Comparison of ENCODE assay signal across 8 cellular contexts in the genomic region with DNA sequence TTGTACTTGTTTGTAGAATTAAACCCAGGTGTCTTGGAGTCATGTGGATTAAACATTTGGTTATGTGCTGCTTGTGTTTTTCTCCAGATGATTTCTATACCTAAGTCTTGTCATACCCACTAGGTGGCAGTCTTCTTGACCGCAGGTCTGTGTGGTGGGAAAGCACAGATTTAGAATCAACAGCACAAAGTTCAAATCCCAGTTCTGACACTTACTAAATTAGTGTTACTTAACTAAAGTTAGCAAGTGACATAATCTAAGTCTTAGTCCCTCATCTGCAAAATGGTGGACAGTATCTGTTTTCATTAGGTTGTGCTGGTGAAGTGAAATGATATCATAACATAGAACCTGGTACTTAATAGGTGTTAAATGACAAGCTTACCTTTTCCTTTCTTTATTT.
DNase-seq lines count a peak whose midpoint lies in the region; ATAC-seq, FAIRE-seq and TF ChIP-seq lines count a peak whose summit lies in the region.

No MANE protein-coding gene starts in this region.

- no peak overlapping the region for H3K4me3 Mint-ChIP-seq in CD8-positive, alpha-beta T cell

- H4K20me1 ChIP-seq in fibroblast of lung (ENCODE audit: control insufficient read depth, extremely low read depth, insufficient read depth, low read length), result no peaks in the 10 kb centered on the region

- H3K27me3 ChIP-seq in CD8-positive, alpha-beta T cell (ENCODE audit: insufficient read depth, low read length), result no peaks in the 10 kb centered on the region
- H3K27me3 ChIP-seq in fibroblast of lung (ENCODE audit: control insufficient read depth, insufficient read depth, low read length), result no peaks in the 10 kb centered on the region

- H3K4me1 Mint-ChIP-seq in CD8-positive, alpha-beta T cell (ENCODE audit: low read depth), result no peaks in the 10 kb centered on the region

- intact Hi-C loops in CD8-positive, alpha-beta T cell (cut with DNase I, micrococcal nuclease), result loop anchor here (1.0 to 10.0 kb wide), 7 partner anchors 146 to 636 kb away; no protein-coding TSS in a partner anchor

- peak; percentile 88 for FAIRE-seq in GM18507 (lab: Jason Lieb, UNC)

- no peak overlapping the region for H3K9ac ChIP-seq in fibroblast of lung (ENCODE audit: insufficient read depth, low read length)

- H3K4me3 ChIP-seq in CD8-positive, alpha-beta T cell (ENCODE audit: low read depth, low read length), result no peak overlapping the region
- no peak overlapping the region for H3K4me3 ChIP-seq in fibroblast of lung (replicated peaks in 1 of 4; ENCODE audit: control extremely low read depth in 1 of 4, insufficient read depth in 1 of 4, low read depth in 3 of 4, low read length in 4 of 4)
- no peak overlapping the region for H3K4me3 ChIP-seq in retinal pigment epithelial cell (ENCODE audit: low read length)

- POLR2A ChIA-PET in CD8-positive, alpha-beta T cell (lab: Charles Lee), result interaction anchor here (1.2 kb wide), 1 partner anchor 24 kb away, joined by 8 read pairs; no protein-coding TSS in a partner anchor

- H3K9me3 ChIP-seq in CD8-positive, alpha-beta T cell (ENCODE audit: low read length), result no peaks in the 10 kb centered on the region
- H3K9me3 ChIP-seq in fibroblast of lung (ENCODE audit: control insufficient read depth, insufficient read depth, low read depth, low read length), result no peaks in the 10 kb centered on the region

- no peak overlapping the region for H3K4me2 ChIP-seq in fibroblast of lung (ENCODE audit: extremely low read depth, insufficient read depth, low read length)

- H3K27me3 Mint-ChIP-seq in CD8-positive, alpha-beta T cell (ENCODE audit: low read depth), result no peaks in the 10 kb centered on the region

- no peaks in the 10 kb centered on the region for H3K36me3 ChIP-seq in CD8-positive, alpha-beta T cell (ENCODE audit: insufficient read depth, low read length)
- no peaks in the 10 kb centered on the region for H3K36me3 ChIP-seq in fibroblast of lung (ENCODE audit: control insufficient read depth, insufficient read depth, low read length)

- no peaks in the 10 kb centered on the region for H3K4me1 ChIP-seq in CD8-positive, alpha-beta T cell (ENCODE audit: insufficient read depth, low read length)
- H3K4me1 ChIP-seq in fibroblast of lung (ENCODE audit: control insufficient read depth, extremely low read depth, insufficient read depth, low read length), result peaks cover 19% of the 10 kb centered on the region

- TF ChIP-seq CTCF in CD8-positive, alpha-beta T cell (IDR thresholded peaks at IDR 0.05), result peak; percentile 57
- TF ChIP-seq CTCF in fibroblast of lung (conservative IDR thresholded peaks at IDR 0.05 in 1 of 2, IDR thresholded peaks at IDR 0.05 in 1 of 2; ENCODE audit: low read depth in 1 of 2, low read length in 2 of 2) (peak; percentile 45 to 64), retinal pigment epithelial cell (conservative IDR thresholded peaks at IDR 0.05; ENCODE audit: low read depth, low read length) (peak; percentile 62)

- H3K27ac ChIP-seq in CD8-positive, alpha-beta T cell (ENCODE audit: low read depth, low read length), result no peak overlapping the region
- no peak overlapping the region for H3K27ac ChIP-seq in fibroblast of lung (ENCODE audit: insufficient read depth, low read length)

- H2AFZ ChIP-seq in fibroblast of lung (ENCODE audit: low read length), result no peak overlapping the region

- no peak overlapping the region for H3K27ac Mint-ChIP-seq in CD8-positive, alpha-beta T cell

- peak; percentile 48 for ATAC-seq in CD8-positive, alpha-beta T cell
- ATAC-seq in GM19452 (IDR thresholded peaks at IDR 0.05; ENCODE audit: unreplicated experiment) (no peak), HG03439 (IDR thresholded peaks at IDR 0.05; ENCODE audit: unreplicated experiment) (no peak)

- peak in 1 of 7 experiments; percentile 21 for DNase-seq in CD8-positive, alpha-beta T cell
- peak; percentile 12 for DNase-seq in GM18507 (ENCODE audit: extremely low spot score, insufficient read length, low read depth)
- DNase-seq in LHCN-M2 (ENCODE audit: low read depth), result peak; percentile 46
- DNase-seq in SKM-1 treated with dmso at 0.1 percent for 144 hours (lab: John Stamatoyannopoulos, UW; ENCODE audit: unreplicated experiment), result peak; percentile 17
- DNase-seq in fibroblast of lung (ENCODE audit: low read depth in 2 of 2), result peak; percentile 43 to 65
- DNase-seq in retinal pigment epithelial cell (ENCODE audit: low read depth), result no peak

- no peaks in the 10 kb centered on the region for H3K79me2 ChIP-seq in fibroblast of lung (ENCODE audit: control insufficient read depth, insufficient read depth, low read length)

- CTCF ChIA-PET in CD8-positive, alpha-beta T cell (lab: Charles Lee), result interaction anchor here (0.6 to 4.4 kb wide), 21 partner anchors 8 to 471 kb away, joined by 3 to 39 read pairs (median 4); no protein-coding TSS in a partner anchor

- no peaks in the 10 kb centered on the region for H3K9me3 Mint-ChIP-seq in CD8-positive, alpha-beta T cell

- no peaks in the 10 kb centered on the region for H3K36me3 Mint-ChIP-seq in CD8-positive, alpha-beta T cell
